In genomic region chr14:70515796-70516195, GRCh38 we compare ENCODE assay signal across 1 cellular context.
TF ChIP-seq lines count a peak whose summit lies in the region.

No MANE protein-coding gene starts in this region.

TF ChIP-seq in GM23338, 12 proteins besides CTCF, POLR2A, EP300 and RAD21 (continued from another document):
- TF ChIP-seq ZNF462 (CRISPR knock-in tag; IDR thresholded peaks at IDR 0.05) (no peak), POLR2AphosphoS5 (IDR thresholded peaks at IDR 0.05; ENCODE audit: low read depth) (no peak), ZNF331 (CRISPR knock-in tag; IDR thresholded peaks at IDR 0.05; ENCODE audit: low read depth) (no peak), EZH2 (IDR thresholded peaks at IDR 0.05; ENCODE audit: low read depth, unreplicated experiment) (no peak), JUNB (IDR thresholded peaks at IDR 0.05; ENCODE audit: unreplicated experiment) (no peak), EZH2phosphoT487 (IDR thresholded peaks at IDR 0.05; ENCODE audit: unreplicated experiment) (no peak), ETS1 (IDR thresholded peaks at IDR 0.05) (no peak)
